ENCODE assay signal across 10 cellular contexts in the genomic region with DNA sequence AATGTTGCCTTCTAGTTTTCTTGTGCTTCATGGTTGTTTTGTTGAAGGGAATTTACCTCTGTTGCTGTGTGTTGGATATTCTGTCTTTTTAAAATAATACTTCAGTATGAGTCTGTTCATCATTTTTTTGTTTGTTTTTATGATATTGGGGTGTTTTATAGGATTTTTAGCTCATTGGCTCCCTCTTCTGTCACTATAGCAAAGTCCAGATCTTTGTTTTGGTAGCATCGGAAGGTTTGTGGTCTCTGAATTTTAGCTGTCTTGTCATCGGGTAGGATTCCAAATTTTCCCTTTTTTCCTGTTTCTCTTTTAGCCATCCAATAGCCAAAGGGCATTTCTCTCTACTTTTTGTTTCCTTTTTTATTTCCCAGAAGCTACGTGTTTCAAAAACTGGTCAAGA.
DNase-seq lines count a peak whose midpoint lies in the region; TF ChIP-seq lines count a peak whose summit lies in the region.
"Had no signal": no experiment of that assay in that cellular context is flagged by ENCODE, and none has a peak within 500 bp of the region (broad histone marks: within the 10 kb centered on the region; RNA-seq: fewer than 3 reads in every experiment).

No MANE protein-coding gene starts in this region.

- H2BK12ac ChIP-seq in neuronal stem cell (ENCODE audit: low read length) = no peak overlapping the region

- H3K14ac ChIP-seq in neuronal stem cell (ENCODE audit: low read length) = no peak overlapping the region

- H3K9me3 ChIP-seq in SU-DHL-6 (ENCODE audit: insufficient read depth, low read length) = peaks cover 9% of the 10 kb centered on the region; the same call in 1 of the 2 replicates
- peaks cover 9% of the 10 kb centered on the region for H3K9me3 ChIP-seq in hepatocyte (ENCODE audit: low read depth)
- peaks cover 15% of the 10 kb centered on the region for H3K9me3 ChIP-seq in suprapubic skin
- H3K9me3 ChIP-seq in neuronal stem cell (replicated peaks in 1 of 2; ENCODE audit: control insufficient read depth in 2 of 2, insufficient read depth in 1 of 2, low read depth in 1 of 2, low read length in 2 of 2) = peaks cover 2 to 6% of the 10 kb centered on the region in 2 donors

- DNase-seq in BJ (ENCODE audit: low read depth) (no peak), HCEC 1CT (peak; percentile 17), hepatocyte (ENCODE audit: low spot score) (no peak), suprapubic skin (ENCODE audit: low spot score in 2 of 2) (no peak), putamen (ENCODE audit: low spot score) (no peak), cortex of kidney (lab: John Stamatoyannopoulos, UW) (no peak), neuronal stem cell (ENCODE audit: low spot score) (no peak)
- DNase-seq: naive thymus-derived CD8-positive, alpha-beta T cell; NCI-H345 had no signal

- H4K20me1 ChIP-seq in SU-DHL-6 (ENCODE audit: low read depth, low read length) (no peaks in the 10 kb centered on the region), hepatocyte (ENCODE audit: insufficient read depth, poor library complexity, severe bottlenecking) (no peaks in the 10 kb centered on the region)

- TF ChIP-seq CTCF in BJ (IDR thresholded peaks at IDR 0.05; ENCODE audit: insufficient read depth, low read depth, low read length) (peak; percentile 59), SU-DHL-6 (IDR thresholded peaks at IDR 0.05; ENCODE audit: insufficient read depth, low read length, poor library complexity, severe bottlenecking) (peak; percentile 43), hepatocyte (IDR thresholded peaks at IDR 0.05; ENCODE audit: poor library complexity) (peak; percentile 46), suprapubic skin (IDR thresholded peaks at IDR 0.05) (no peak)

- H3K4me3 ChIP-seq in BJ (ENCODE audit: low read depth, low read length) (no peak overlapping the region), SU-DHL-6 (ENCODE audit: insufficient read depth, low read length, poor library complexity, severe bottlenecking) (no peak overlapping the region), hepatocyte (no peak overlapping the region), suprapubic skin (no peak overlapping the region), neuronal stem cell (ENCODE audit: low read length in 2 of 2) (no peak overlapping the region)

- H2BK15ac ChIP-seq in neuronal stem cell (ENCODE audit: low read length) = no peak overlapping the region

- WGBS in hepatocyte (ENCODE audit: low lambda C conversion rate, missing lambda C conversion rate) = 74% methylated on average over 3 of the region's 3 CpGs
- WGBS in suprapubic skin = 82% methylated on average over 3 of the region's 3 CpGs
- no CpG with 5 or more reads among the region's 3 CpGs for WGBS in neuronal stem cell (ENCODE audit: extremely low coverage in 2 of 2, insufficient read length in 2 of 2, insufficient replicate concordance in 1 of 2), 2 donors

- H2AFZ ChIP-seq in SU-DHL-6 (ENCODE audit: low read depth, low read length, severe bottlenecking) (no peak overlapping the region), hepatocyte (no peak overlapping the region), neuronal stem cell (ENCODE audit: low read length) (no peak overlapping the region)

- POLR2A ChIA-PET in BJ (lab: Charles Lee) = no interaction called here

- no peak for TF ChIP-seq EP300 in suprapubic skin (IDR thresholded peaks at IDR 0.05)

- H3K18ac ChIP-seq in neuronal stem cell (ENCODE audit: low read length) = no peak overlapping the region

- no peaks in the 10 kb centered on the region for H3K79me1 ChIP-seq in neuronal stem cell (ENCODE audit: low read depth, low read length)

- no peaks in the 10 kb centered on the region for H3K9me2 ChIP-seq in SU-DHL-6 (replicated peaks; ENCODE audit: insufficient read depth, low read length)
- no peaks in the 10 kb centered on the region for H3K9me2 ChIP-seq in hepatocyte (replicated peaks; ENCODE audit: insufficient read depth)

- no peaks in the 10 kb centered on the region for H3K79me2 ChIP-seq in SU-DHL-6 (ENCODE audit: insufficient read depth, low read length)
- H3K79me2 ChIP-seq in hepatocyte = peaks cover 13% of the 10 kb centered on the region

- H3K4ac ChIP-seq in neuronal stem cell (ENCODE audit: low read length) = no peak overlapping the region

- no peak overlapping the region for H3K9ac ChIP-seq in SU-DHL-6 (ENCODE audit: low read length)
- H3K9ac ChIP-seq in neuronal stem cell (ENCODE audit: low read depth, low read length, poor library complexity) = no peak overlapping the region

- no peak overlapping the region for H2BK5ac ChIP-seq in neuronal stem cell (ENCODE audit: low read length)

- H3F3A ChIP-seq in SU-DHL-6 (ENCODE audit: insufficient read depth) = no peaks in the 10 kb centered on the region

- no peak overlapping the region for H2BK120ac ChIP-seq in neuronal stem cell (ENCODE audit: low read depth, low read length)

- H2AK5ac ChIP-seq in neuronal stem cell (ENCODE audit: low read depth, low read length) = no peak overlapping the region

- TF ChIP-seq POLR2A in suprapubic skin (IDR thresholded peaks at IDR 0.05) = no peak

- CTCF ChIA-PET in BJ (lab: Yijun Ruan, JAX) = interaction anchor here (0.6 to 1.7 kb wide), 16 partner anchors 9 to 764 kb away, joined by 3 to 9 read pairs (median 3); no protein-coding TSS in a partner anchor

- no peak overlapping the region for H3K23ac ChIP-seq in neuronal stem cell (ENCODE audit: low read depth, low read length, poor library complexity)

- no peak overlapping the region for H3K4me2 ChIP-seq in SU-DHL-6 (ENCODE audit: low read depth, low read length, poor library complexity, severe bottlenecking)
- no peak overlapping the region for H3K4me2 ChIP-seq in hepatocyte
- no peak overlapping the region for H3K4me2 ChIP-seq in neuronal stem cell (ENCODE audit: insufficient read depth, low read length, poor library complexity, severe bottlenecking)

- H4K8ac ChIP-seq in neuronal stem cell (ENCODE audit: low read depth, low read length) = no peak overlapping the region

- no peak overlapping the region for H4K91ac ChIP-seq in neuronal stem cell (ENCODE audit: low read depth, low read length, poor library complexity)

- no peaks in the 10 kb centered on the region for H3K4me1 ChIP-seq in hepatocyte (ENCODE audit: insufficient read depth)
- H3K4me1 ChIP-seq in suprapubic skin = no peaks in the 10 kb centered on the region
- H3K4me1 ChIP-seq in neuronal stem cell (ENCODE audit: control insufficient read depth in 2 of 2, insufficient read depth in 1 of 2, low read depth in 1 of 2, low read length in 2 of 2) = no peaks in the 10 kb centered on the region

- no peaks in the 10 kb centered on the region for H3K27me3 ChIP-seq in BJ (ENCODE audit: control insufficient read depth, insufficient read depth, low read length)
- H3K27me3 ChIP-seq in SU-DHL-6 (ENCODE audit: low read length) = no peaks in the 10 kb centered on the region
- H3K27me3 ChIP-seq in hepatocyte = no peaks in the 10 kb centered on the region
- no peaks in the 10 kb centered on the region for H3K27me3 ChIP-seq in suprapubic skin
- H3K27me3 ChIP-seq in neuronal stem cell (ENCODE audit: control insufficient read depth in 3 of 3, insufficient read depth in 3 of 3, low read depth in 1 of 3, low read length in 3 of 3) = no peaks in the 10 kb centered on the region

- no peaks in the 10 kb centered on the region for H3K36me3 ChIP-seq in BJ (ENCODE audit: control insufficient read depth, insufficient read depth, low read length)
- H3K36me3 ChIP-seq in SU-DHL-6 (ENCODE audit: low read length) = peaks cover 6% of the 10 kb centered on the region
- no peaks in the 10 kb centered on the region for H3K36me3 ChIP-seq in hepatocyte (replicated peaks; ENCODE audit: insufficient read depth, low read depth)
- H3K36me3 ChIP-seq in suprapubic skin = peaks cover 3% of the 10 kb centered on the region
- H3K36me3 ChIP-seq in neuronal stem cell (replicated peaks in 1 of 2; ENCODE audit: control insufficient read depth in 2 of 2, insufficient read depth in 2 of 2, low read length in 2 of 2) = no peaks in the 10 kb centered on the region

- H3K27ac ChIP-seq in SU-DHL-6 (ENCODE audit: low read depth, low read length) = no peak overlapping the region
- no peak overlapping the region for H3K27ac ChIP-seq in hepatocyte
- no peak overlapping the region for H3K27ac ChIP-seq in suprapubic skin
- H3K27ac ChIP-seq in neuronal stem cell (replicated peaks; ENCODE audit: low read length) = no peak overlapping the region

Comparison
In these comparisons a context has a peak if more than half of its experiments do, and no peak if none do; other contexts are left out.
1. CTCF ChIP-seq: peak in BJ (single experiment), SU-DHL-6 (single experiment) and hepatocyte (single experiment); none in suprapubic skin (0 of 2).